ENCODE assay signal across 24 cellular contexts in the genomic region with DNA sequence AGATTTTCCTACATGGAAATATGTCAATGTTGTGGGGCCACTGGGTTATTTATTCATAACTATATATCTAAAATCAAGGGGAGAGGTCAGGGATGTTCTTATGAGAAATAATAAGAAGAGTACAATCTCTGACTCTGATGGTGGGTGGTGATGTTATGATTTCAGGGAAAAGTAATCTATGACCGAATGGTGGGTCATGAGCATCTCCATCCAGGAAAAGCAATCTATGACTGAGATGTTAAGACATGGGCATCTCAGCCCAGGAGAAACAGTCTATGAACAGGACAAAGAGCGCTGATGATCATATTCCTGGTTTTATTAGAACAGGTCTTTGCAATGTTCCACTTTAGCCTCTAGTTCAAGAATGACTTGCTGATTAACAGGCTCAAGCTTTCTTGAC.
DNase-seq lines count a peak whose midpoint lies in the region; FAIRE-seq and TF ChIP-seq lines count a peak whose summit lies in the region.
"Had no signal": no experiment of that assay in that cellular context is flagged by ENCODE, and none has a peak within 500 bp of the region (broad histone marks: within the 10 kb centered on the region; RNA-seq: fewer than 3 reads in every experiment).

No MANE protein-coding gene starts in this region.

- intact Hi-C loops in mammary epithelial cell (cut with micrococcal nuclease), result no loop called here
- intact Hi-C loops in breast epithelium (cut with DNase I; ENCODE audit: low total_unique reads), result no loop called here
- intact Hi-C loops in ovary (cut with DNase I), result no loop called here

- H3K27me3 ChIP-seq in mammary epithelial cell (ENCODE audit: insufficient read depth, low read length) (no peaks in the 10 kb centered on the region), breast epithelium (peaks cover 0 to 6% of the 10 kb centered on the region in 2 donors), astrocyte (ENCODE audit: insufficient read depth, low read length) (no peaks in the 10 kb centered on the region), right atrium auricular region (no peaks in the 10 kb centered on the region), ovary (no peaks in the 10 kb centered on the region)

- H3K36me3 ChIP-seq in mammary epithelial cell (ENCODE audit: insufficient read depth, low read length), result no peaks in the 10 kb centered on the region
- H3K36me3 ChIP-seq in breast epithelium, result no peaks in the 10 kb centered on the region
- H3K36me3 ChIP-seq in astrocyte (ENCODE audit: insufficient read depth, low read length), result no peaks in the 10 kb centered on the region
- H3K36me3 ChIP-seq in right atrium auricular region, result no peaks in the 10 kb centered on the region
- H3K36me3 ChIP-seq in ovary, result no peaks in the 10 kb centered on the region

- H3K4me3 Mint-ChIP-seq in astrocyte (ENCODE audit: unreplicated experiment), result no peak overlapping the region
- H3K4me3 Mint-ChIP-seq: B cell; CD8-positive, alpha-beta T cell had no signal

- TF ChIP-seq CTCF in mammary epithelial cell (conservative IDR thresholded peaks at IDR 0.05 in 1 of 2, IDR thresholded peaks at IDR 0.05 in 1 of 2; ENCODE audit: extremely low read depth in 1 of 2, insufficient read depth in 1 of 2, low read depth in 1 of 2, low read length in 2 of 2) (no peak), breast epithelium (IDR thresholded peaks at IDR 0.05) (no peak), astrocyte (IDR thresholded peaks at IDR 0.05; ENCODE audit: insufficient read depth, low read depth, low read length) (no peak), right atrium auricular region (IDR thresholded peaks at IDR 0.05) (no peak), ovary (IDR thresholded peaks at IDR 0.05) (no peak)

- no peaks in the 10 kb centered on the region for H3K36me3 Mint-ChIP-seq in astrocyte (ENCODE audit: low read depth, unreplicated experiment)
- H3K36me3 Mint-ChIP-seq: CD8-positive, alpha-beta T cell had no signal

- H3K4me1 ChIP-seq in mammary epithelial cell (ENCODE audit: insufficient read depth, low read length) (peaks cover 3% of the 10 kb centered on the region), breast epithelium (no peaks in the 10 kb centered on the region), astrocyte (ENCODE audit: insufficient read depth, low read length) (peaks cover 12% of the 10 kb centered on the region), right atrium auricular region (no peaks in the 10 kb centered on the region), ovary (ENCODE audit: insufficient read depth) (no peaks in the 10 kb centered on the region)
- H3K4me1 ChIP-seq: Caco-2 had no signal

- no peaks in the 10 kb centered on the region for H3K9me3 Mint-ChIP-seq in astrocyte (ENCODE audit: unreplicated experiment)
- H3K9me3 Mint-ChIP-seq: CD8-positive, alpha-beta T cell had no signal

- in situ Hi-C loops in mammary epithelial cell (cut with MboI; ENCODE audit: low sequenced_read_pairs in 2 of 2), result no loop called here

- DNase-seq in mammary epithelial cell (no peak), breast epithelium (ENCODE audit: low spot score in 2 of 2) (no peak), astrocyte (ENCODE audit: low read depth) (no peak), iris pigment epithelial cell (ENCODE audit: low read depth) (peak; percentile 12), SIG-M5 (lab: John Stamatoyannopoulos, UW) (no peak), right atrium auricular region (ENCODE audit: low spot score) (no peak), ovary (no peak)
- DNase-seq: Caco-2; CD8-positive, alpha-beta T cell; HCEC 1CT; KG1; MM.1S; NCI-H1417; NCI-H1694; NCI-H2029 treated with DMSO at 0.1 percent for 48 hours; NCI-H2227 treated with DMSO at 0.1 percent for 48 hours; NCI-H526 treated with DMSO at 0.1 percent for 48 hours; PC-9; RPMI8226; SHP77 had no signal

- H3K79me2 ChIP-seq in mammary epithelial cell (ENCODE audit: insufficient read depth, low read length) (no peaks in the 10 kb centered on the region), astrocyte (ENCODE audit: insufficient read depth, low read length) (no peaks in the 10 kb centered on the region)

- dilution Hi-C loops in mammary epithelial cell (cut with HindIII; ENCODE audit: low sequenced_read_pairs), result no loop called here

- H3K27ac Mint-ChIP-seq in astrocyte (ENCODE audit: unreplicated experiment), result no peak overlapping the region
- H3K27ac Mint-ChIP-seq: B cell; CD8-positive, alpha-beta T cell had no signal

- FAIRE-seq in astrocyte (lab: Jason Lieb, UNC), result no peak
- FAIRE-seq: H1 had no signal

- peak overlapping the region; percentile 6 for H3K4me2 ChIP-seq in mammary epithelial cell (ENCODE audit: insufficient read depth, low read depth, low read length)
- H3K4me2 ChIP-seq in astrocyte (ENCODE audit: low read length), result peak overlapping the region; percentile 78
- H3K4me2 ChIP-seq: PC-9 had no signal

- 89% methylated on average over 2 of the region's 2 CpGs for WGBS in mammary epithelial cell (ENCODE audit: low coverage, missing lambda C conversion rate)
- WGBS in ovary, 3 donors, result 87 to 93% (median 91%) methylated on average over 2 of the region's 2 CpGs

- no peak for TF ChIP-seq EP300 in ovary (IDR thresholded peaks at IDR 0.05)

- no peaks in the 10 kb centered on the region for H3K27me3 Mint-ChIP-seq in astrocyte (ENCODE audit: low read depth, unreplicated experiment)

- H3K4me3 ChIP-seq in mammary epithelial cell (replicated peaks in 1 of 3; ENCODE audit: insufficient read depth in 1 of 3, low read depth in 2 of 3, low read length in 3 of 3) (no peak overlapping the region), breast epithelium (no peak overlapping the region), astrocyte (ENCODE audit: insufficient read depth, low read depth, low read length) (no peak overlapping the region), right atrium auricular region (no peak overlapping the region), ovary (no peak overlapping the region)
- H3K4me3 ChIP-seq: PC-9 had no signal

- TF ChIP-seq POLR2A in breast epithelium (IDR thresholded peaks at IDR 0.05) (no peak), ovary (IDR thresholded peaks at IDR 0.05) (no peak)

- H3K9me3 ChIP-seq in mammary epithelial cell (replicated peaks; ENCODE audit: insufficient read depth, low read length) (peaks cover 3% of the 10 kb centered on the region), breast epithelium (no peaks in the 10 kb centered on the region), astrocyte (ENCODE audit: insufficient read depth, low read depth, low read length) (no peaks in the 10 kb centered on the region), right atrium auricular region (no peaks in the 10 kb centered on the region), ovary (no peaks in the 10 kb centered on the region)
- H3K9me3 ChIP-seq: Caco-2 had no signal

- H3K4me1 Mint-ChIP-seq in astrocyte (ENCODE audit: low read depth, unreplicated experiment), result peaks cover 15% of the 10 kb centered on the region
- H3K4me1 Mint-ChIP-seq: B cell had no signal

- no TSS peak for BruUV-seq in mammary epithelial cell (replicated peaks; lab: Mats Ljungman, UMichigan)

- no peak overlapping the region for H3K9ac ChIP-seq in mammary epithelial cell (ENCODE audit: insufficient read depth, low read length)
- H3K9ac ChIP-seq in astrocyte (ENCODE audit: low read length), result no peak overlapping the region

- no peak overlapping the region for H3K27ac ChIP-seq in mammary epithelial cell (ENCODE audit: insufficient read depth, low read depth, low read length)
- no peak overlapping the region for H3K27ac ChIP-seq in breast epithelium
- H3K27ac ChIP-seq in astrocyte (ENCODE audit: low read depth, low read length), result no peak overlapping the region
- no peak overlapping the region for H3K27ac ChIP-seq in right atrium auricular region
- H3K27ac ChIP-seq in ovary, result no peak overlapping the region
- H3K27ac ChIP-seq: 22Rv1, C4-2B, PC-9 had no signal

- CTCF ChIA-PET in mammary epithelial cell (lab: Charles Lee; ENCODE audit: low non-redundant PET), result no interaction called here

- H2AFZ ChIP-seq in mammary epithelial cell (ENCODE audit: low read depth, low read length), result no peak overlapping the region
- H2AFZ ChIP-seq in astrocyte (ENCODE audit: low read depth, low read length), result no peak overlapping the region
- H2AFZ ChIP-seq: PC-9 had no signal

- no peaks in the 10 kb centered on the region for H4K20me1 ChIP-seq in mammary epithelial cell (ENCODE audit: insufficient read depth, low read length)
- no peaks in the 10 kb centered on the region for H4K20me1 ChIP-seq in astrocyte (ENCODE audit: insufficient read depth, low read length)
